25 cellular contexts compared by ENCODE assay signal in the genomic region with DNA sequence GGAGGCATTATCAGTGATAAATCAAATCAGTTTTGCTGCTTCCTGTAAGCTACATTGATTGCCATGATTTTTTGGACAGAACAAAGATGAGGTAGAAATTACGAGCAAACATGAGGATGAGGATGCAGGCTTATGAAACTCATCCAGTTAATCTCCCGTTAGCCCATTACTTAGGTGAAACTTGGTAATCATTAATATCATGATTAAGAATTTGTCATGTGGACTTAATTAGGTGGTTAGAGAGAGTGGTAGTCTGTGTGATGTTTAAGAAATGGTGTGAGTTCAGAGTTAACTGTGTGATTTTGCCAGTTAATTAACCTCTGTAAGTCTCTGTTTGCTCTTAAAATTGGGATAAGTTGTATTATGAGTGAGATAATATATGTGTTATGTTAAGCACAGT.
DNase-seq lines count a peak whose midpoint lies in the region; ATAC-seq and TF ChIP-seq lines count a peak whose summit lies in the region.
"Had no signal": no experiment of that assay in that cellular context is flagged by ENCODE, and none has a peak within 500 bp of the region (broad histone marks: within the 10 kb centered on the region; RNA-seq: fewer than 3 reads in every experiment).

No MANE protein-coding gene starts in this region.

- dilution Hi-C loops in IMR-90 (cut with HindIII; ENCODE audit: low sequenced_read_pairs, unreplicated experiment) = no loop called here

- H3K9me3 ChIP-seq in IMR-90 (ENCODE audit: control insufficient read depth, insufficient read depth, low read length) (no peaks in the 10 kb centered on the region), adrenal gland (replicated peaks in 1 of 3) (no peaks in the 10 kb centered on the region)
- H3K9me3 ChIP-seq: BE2C, BLaER1 had no signal

- H4K5ac ChIP-seq in IMR-90 (ENCODE audit: low read depth, low read length) = no peak overlapping the region

- H4K8ac ChIP-seq in IMR-90 (ENCODE audit: low read depth in 2 of 2, low read length in 2 of 2) = no peak overlapping the region

- TF ChIP-seq RAD21 in IMR-90 (IDR thresholded peaks at IDR 0.05; ENCODE audit: low read length) = no peak

- no CpG with 5 or more reads among the region's 2 CpGs for WGBS in IMR-90 (ENCODE audit: extremely low coverage in 2 of 2, insufficient read length in 1 of 2), 2 experiments
- 92 to 95% (median 93%) methylated on average over 2 of the region's 2 CpGs for WGBS in adrenal gland, 4 donors

- H3K4me3 ChIP-seq in IMR-90 (ENCODE audit: insufficient read depth, low read depth, low read length) = no peak overlapping the region
- no peak overlapping the region for H3K4me3 ChIP-seq in adrenal gland
- H3K4me3 ChIP-seq: BLaER1, GM12878 had no signal

- BruUV-seq in IMR-90 (replicated peaks; lab: Mats Ljungman, UMichigan) = no TSS peak

- H3K9me1 ChIP-seq in IMR-90 (ENCODE audit: insufficient read depth, low read length) = 0 out of 2 replicates have a peak, but pooled peaks cover 3% of the 10 kb centered on the region

- CTCF ChIA-PET in IMR-90 (lab: Yijun Ruan, JAX) = interaction anchor here (1.6 kb wide), 1 partner anchor 80 kb away, joined by 4 read pairs; no protein-coding TSS in a partner anchor

- no peak for TF ChIP-seq CTCF in IMR-90 (conservative IDR thresholded peaks at IDR 0.05; ENCODE audit: low read depth, low read length)
- TF ChIP-seq CTCF in adrenal gland (IDR thresholded peaks at IDR 0.05) = no peak

- no peak for TF ChIP-seq POLR2A in IMR-90 (IDR thresholded peaks at IDR 0.05; ENCODE audit: low read depth, low read length)
- TF ChIP-seq POLR2A in adrenal gland (IDR thresholded peaks at IDR 0.05) = no peak

- no peak overlapping the region for H3K4me2 ChIP-seq in IMR-90 (ENCODE audit: low read depth, low read length)
- H3K4me2 ChIP-seq: BLaER1 had no signal

- H4K91ac ChIP-seq in IMR-90 (ENCODE audit: insufficient read depth, low read depth, low read length) = no peak overlapping the region

- H4K20me1 ChIP-seq in IMR-90 (ENCODE audit: insufficient read depth, low read length) = no peaks in the 10 kb centered on the region
- H4K20me1 ChIP-seq: BLaER1 had no signal

- 0 out of 2 replicates have a peak overlapping the region, but pooled peaks have one; percentile 42 for H2BK20ac ChIP-seq in IMR-90 (ENCODE audit: low read depth, low read length)

- peak overlapping the region; percentile 56 for H3K18ac ChIP-seq in IMR-90 (ENCODE audit: low read depth, low read length)

- 0 out of 4 replicates have a peak, but pooled peaks cover 0 to 2% of the 10 kb centered on the region in 2 experiments for H3K79me1 ChIP-seq in IMR-90 (ENCODE audit: low read depth in 1 of 2, low read length in 2 of 2)

- H3K9ac ChIP-seq in IMR-90 (ENCODE audit: low read depth, low read length) = no peak overlapping the region
- H3K9ac ChIP-seq: BLaER1 had no signal

- no peak overlapping the region for H3K23ac ChIP-seq in IMR-90 (ENCODE audit: low read depth, low read length)

- H2AFZ ChIP-seq in IMR-90 (replicated peaks; ENCODE audit: low read length, poor library complexity) = no peak overlapping the region

- H2BK5ac ChIP-seq in IMR-90 (ENCODE audit: low read depth, low read length, poor library complexity, severe bottlenecking) = no peak overlapping the region

- no peak overlapping the region for H2AK9ac ChIP-seq in IMR-90 (replicated peaks; ENCODE audit: low read depth, low read length, poor library complexity)

- ATAC-seq in IMR-90 (ENCODE audit: low read depth) = no peak
- no peak for ATAC-seq in GM19023 (IDR thresholded peaks at IDR 0.05; ENCODE audit: unreplicated experiment)
- ATAC-seq: GM12878 had no signal

- H2AK5ac ChIP-seq in IMR-90 (ENCODE audit: low read depth, low read length) = no peak overlapping the region

- H3K27me3 ChIP-seq in IMR-90 (ENCODE audit: control insufficient read depth, insufficient read depth, low read length) (no peaks in the 10 kb centered on the region), adrenal gland (no peaks in the 10 kb centered on the region)
- H3K27me3 ChIP-seq: BE2C, BLaER1 had no signal

- in situ Hi-C loops in IMR-90 (cut with MboI; ENCODE audit: low sequenced_read_pairs) = no loop called here

- DNase-seq in IMR-90 (no peak), NCI-H69 (lab: John Stamatoyannopoulos, UW) (peak; percentile 1), glomerular visceral epithelial cell (ENCODE audit: extremely low spot score) (peak; percentile 16), kidney tubule cell (ENCODE audit: low spot score) (peak; percentile 57), adrenal gland (no peak)
- no peak for DNase-seq in activated CD8-positive, alpha-beta memory T cell treated with anti-CD3 and anti-CD28 coated beads, Interleukin-2, amount 50 U/mL, for 4 hours
- no peak for DNase-seq in activated T-cell treated with anti-CD3 and anti-CD28 coated beads, Interleukin-2, amount 50 U/mL, for 48 hours
- DNase-seq: 8988T; ACHN; BE2C; C1 segment of cervical spinal cord; CD4-positive, alpha-beta memory T cell; CD4-positive, CD25-positive, alpha-beta regulatory T cell; CD8-positive, alpha-beta memory T cell; COR-L47; DMS 273 treated with DMSO at 0.1 percent for 48 hours; DMS153; DMS53; DMS79; DND-41; EL; GDM1 had no signal

- H3K27ac ChIP-seq in IMR-90 (ENCODE audit: insufficient read depth, low read length) (no peak overlapping the region), adrenal gland (no peak overlapping the region)
- H3K27ac ChIP-seq: BLaER1 had no signal

- H3K4ac ChIP-seq in IMR-90 (ENCODE audit: low read depth, low read length) = no peak overlapping the region

- no peak overlapping the region for H3K56ac ChIP-seq in IMR-90 (ENCODE audit: extremely low read depth, insufficient read depth, low read length)

- POLR2A ChIA-PET in IMR-90 (lab: Charles Lee; ENCODE audit: unreplicated experiment) = no interaction called here

- H2BK15ac ChIP-seq in IMR-90 (ENCODE audit: low read depth, low read length) = no peak overlapping the region

- peaks cover 3% of the 10 kb centered on the region for H3K4me1 ChIP-seq in IMR-90 (ENCODE audit: control insufficient read depth, insufficient read depth, low read length)
- peaks cover 0 to 8% of the 10 kb centered on the region in 2 donors for H3K4me1 ChIP-seq in adrenal gland (replicated peaks in 1 of 2)
- H3K4me1 ChIP-seq: BE2C, BLaER1 had no signal

- 0 out of 2 replicates have a peak overlapping the region, but pooled peaks have one; percentile 40 for H3K14ac ChIP-seq in IMR-90 (replicated peaks; ENCODE audit: low read depth, low read length)

- H3K36me3 ChIP-seq in IMR-90 (ENCODE audit: control insufficient read depth, insufficient read depth, low read length) (no peaks in the 10 kb centered on the region), adrenal gland (replicated peaks in 1 of 2) (no peaks in the 10 kb centered on the region)
- H3K36me3 ChIP-seq: BE2C, BLaER1 had no signal

- intact Hi-C loops in IMR-90 (cut with micrococcal nuclease) = no loop called here
- intact Hi-C loops in adrenal gland (cut with DNase I) = no loop called here

- no peak overlapping the region; the same call in 1 of the 2 replicates for H2BK120ac ChIP-seq in IMR-90 (ENCODE audit: low read depth, low read length)

TF ChIP-seq in IMR-90, 13 proteins besides CTCF, POLR2A, EP300 and RAD21:
- TF ChIP-seq SMC3 (IDR thresholded peaks at IDR 0.05; ENCODE audit: low read depth, low read length) (no peak), RFX5 (IDR thresholded peaks at IDR 0.05; ENCODE audit: low read depth, low read length) (no peak), MAZ (IDR thresholded peaks at IDR 0.05; ENCODE audit: borderline replicate concordance, low read depth, low read length) (no peak), CHD1 (IDR thresholded peaks at IDR 0.05; ENCODE audit: low read depth, low read length) (no peak), RCOR1 (IDR thresholded peaks at IDR 0.05; ENCODE audit: insufficient replicate concordance, low read length) (no peak), MXI1 (IDR thresholded peaks at IDR 0.05; ENCODE audit: borderline replicate concordance, low read depth, low read length) (no peak), NFE2L2 (IDR thresholded peaks at IDR 0.05; ENCODE audit: low read depth, low read length) (no peak), FOS (IDR thresholded peaks at IDR 0.05; ENCODE audit: low read depth, low read length) (no peak), CEBPB (IDR thresholded peaks at IDR 0.05; ENCODE audit: low read depth, low read length) (no peak), BHLHE40 (IDR thresholded peaks at IDR 0.05; ENCODE audit: low read depth, low read length) (no peak), MAFK (IDR thresholded peaks at IDR 0.05; ENCODE audit: low read depth, low read length) (no peak)
- TF ChIP-seq, protein P1, sequence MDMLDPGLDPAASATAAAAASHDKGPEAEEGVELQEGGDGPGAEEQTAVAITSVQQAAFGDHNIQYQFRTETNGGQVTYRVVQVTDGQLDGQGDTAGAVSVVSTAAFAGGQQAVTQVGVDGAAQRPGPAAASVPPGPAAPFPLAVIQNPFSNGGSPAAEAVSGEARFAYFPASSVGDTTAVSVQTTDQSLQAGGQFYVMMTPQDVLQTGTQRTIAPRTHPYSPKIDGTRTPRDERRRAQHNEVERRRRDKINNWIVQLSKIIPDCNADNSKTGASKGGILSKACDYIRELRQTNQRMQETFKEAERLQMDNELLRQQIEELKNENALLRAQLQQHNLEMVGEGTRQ (IDR thresholded peaks at IDR 0.05; ENCODE audit: low read depth, low read length) = no peak
- TF ChIP-seq, protein P2, sequence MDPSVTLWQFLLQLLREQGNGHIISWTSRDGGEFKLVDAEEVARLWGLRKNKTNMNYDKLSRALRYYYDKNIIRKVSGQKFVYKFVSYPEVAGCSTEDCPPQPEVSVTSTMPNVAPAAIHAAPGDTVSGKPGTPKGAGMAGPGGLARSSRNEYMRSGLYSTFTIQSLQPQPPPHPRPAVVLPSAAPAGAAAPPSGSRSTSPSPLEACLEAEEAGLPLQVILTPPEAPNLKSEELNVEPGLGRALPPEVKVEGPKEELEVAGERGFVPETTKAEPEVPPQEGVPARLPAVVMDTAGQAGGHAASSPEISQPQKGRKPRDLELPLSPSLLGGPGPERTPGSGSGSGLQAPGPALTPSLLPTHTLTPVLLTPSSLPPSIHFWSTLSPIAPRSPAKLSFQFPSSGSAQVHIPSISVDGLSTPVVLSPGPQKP (IDR thresholded peaks at IDR 0.05; ENCODE audit: borderline replicate concordance, low read depth, low read length) = no peak

Comparison
In these comparisons a context has a peak if more than half of its experiments do, and no peak if none do; other contexts are left out.
1. DNase-seq: peak in NCI-H69 (single experiment), glomerular visceral epithelial cell (single experiment) and kidney tubule cell (single experiment); none in IMR-90 (single experiment), activated CD8-positive, alpha-beta memory T cell treated with anti-CD3 and anti-CD28 coated beads, Interleukin-2, amount 50 U/mL, for 4 hours (single experiment), adrenal gland (0 of 7) and activated T-cell treated with anti-CD3 and anti-CD28 coated beads, Interleukin-2, amount 50 U/mL, for 48 hours (0 of 2).